1 cellular context compared by ENCODE assay signal in genomic region chr3:190119734-190120133, GRCh38.
TF ChIP-seq lines count a peak whose summit lies in the region.

No MANE protein-coding gene starts in this region.

TF ChIP-seq in H1, 55 proteins besides CTCF, POLR2A, EP300 and RAD21 (continued from another document):
- TF ChIP-seq MAX (IDR thresholded peaks at IDR 0.05) (no peak), NRF1 (IDR thresholded peaks at IDR 0.05; ENCODE audit: low read depth, low read length) (no peak), GABPA (IDR thresholded peaks at IDR 0.05; ENCODE audit: borderline replicate concordance, insufficient read depth, low read length) (no peak)
